ENCODE assay signal across 1 cellular context in the genomic region with DNA sequence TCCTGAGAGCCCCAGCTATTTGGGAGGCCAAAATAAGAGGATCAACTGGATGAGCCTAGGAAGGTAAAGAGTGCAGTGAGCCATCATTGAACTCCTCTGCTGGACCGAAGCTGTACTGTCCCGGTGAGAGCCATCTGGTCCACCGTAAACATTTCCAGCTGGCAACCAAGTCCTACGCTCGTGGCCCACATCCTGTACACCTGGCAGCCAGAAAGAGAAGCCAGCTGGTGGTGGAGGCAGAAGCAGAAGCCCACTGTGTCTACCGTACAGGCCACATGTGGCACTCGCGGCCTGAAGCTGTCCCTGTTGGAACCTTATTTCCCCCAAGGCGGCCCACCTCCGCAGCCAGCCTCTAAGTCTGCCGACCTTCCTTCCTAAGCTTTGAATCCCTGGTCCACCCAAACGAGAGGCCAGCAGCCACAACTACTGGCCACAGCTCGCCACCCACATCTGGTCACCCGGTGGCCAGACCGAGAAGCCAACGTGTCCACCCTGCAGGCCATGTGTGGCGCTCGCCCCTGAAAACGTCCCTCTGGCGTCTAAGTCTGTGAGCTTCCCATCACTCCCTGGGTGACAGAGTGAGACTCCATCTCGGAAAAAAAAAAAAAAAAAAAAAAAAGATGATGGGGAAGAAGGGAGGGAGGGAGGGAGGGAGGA.
TF ChIP-seq lines count a peak whose summit lies in the region.

No MANE protein-coding gene starts in this region.

TF ChIP-seq in SK-N-SH, 30 proteins besides CTCF, POLR2A, EP300 and RAD21 (continued from another document):
- TF ChIP-seq, protein P1, sequence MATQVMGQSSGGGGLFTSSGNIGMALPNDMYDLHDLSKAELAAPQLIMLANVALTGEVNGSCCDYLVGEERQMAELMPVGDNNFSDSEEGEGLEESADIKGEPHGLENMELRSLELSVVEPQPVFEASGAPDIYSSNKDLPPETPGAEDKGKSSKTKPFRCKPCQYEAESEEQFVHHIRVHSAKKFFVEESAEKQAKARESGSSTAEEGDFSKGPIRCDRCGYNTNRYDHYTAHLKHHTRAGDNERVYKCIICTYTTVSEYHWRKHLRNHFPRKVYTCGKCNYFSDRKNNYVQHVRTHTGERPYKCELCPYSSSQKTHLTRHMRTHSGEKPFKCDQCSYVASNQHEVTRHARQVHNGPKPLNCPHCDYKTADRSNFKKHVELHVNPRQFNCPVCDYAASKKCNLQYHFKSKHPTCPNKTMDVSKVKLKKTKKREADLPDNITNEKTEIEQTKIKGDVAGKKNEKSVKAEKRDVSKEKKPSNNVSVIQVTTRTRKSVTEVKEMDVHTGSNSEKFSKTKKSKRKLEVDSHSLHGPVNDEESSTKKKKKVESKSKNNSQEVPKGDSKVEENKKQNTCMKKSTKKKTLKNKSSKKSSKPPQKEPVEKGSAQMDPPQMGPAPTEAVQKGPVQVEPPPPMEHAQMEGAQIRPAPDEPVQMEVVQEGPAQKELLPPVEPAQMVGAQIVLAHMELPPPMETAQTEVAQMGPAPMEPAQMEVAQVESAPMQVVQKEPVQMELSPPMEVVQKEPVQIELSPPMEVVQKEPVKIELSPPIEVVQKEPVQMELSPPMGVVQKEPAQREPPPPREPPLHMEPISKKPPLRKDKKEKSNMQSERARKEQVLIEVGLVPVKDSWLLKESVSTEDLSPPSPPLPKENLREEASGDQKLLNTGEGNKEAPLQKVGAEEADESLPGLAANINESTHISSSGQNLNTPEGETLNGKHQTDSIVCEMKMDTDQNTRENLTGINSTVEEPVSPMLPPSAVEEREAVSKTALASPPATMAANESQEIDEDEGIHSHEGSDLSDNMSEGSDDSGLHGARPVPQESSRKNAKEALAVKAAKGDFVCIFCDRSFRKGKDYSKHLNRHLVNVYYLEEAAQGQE (IDR thresholded peaks at IDR 0.05; ENCODE audit: low read depth, low read length), result no peak
- TF ChIP-seq USF1 (IDR thresholded peaks at IDR 0.05; ENCODE audit: borderline replicate concordance, low read depth) (no peak), EZH2phosphoT487 (IDR thresholded peaks at IDR 0.05; ENCODE audit: borderline replicate concordance, low read depth) (no peak), MEF2A (IDR thresholded peaks at IDR 0.05; ENCODE audit: borderline replicate concordance, low read depth) (no peak), MAX (IDR thresholded peaks at IDR 0.05; ENCODE audit: low read depth) (no peak), CHD2 (IDR thresholded peaks at IDR 0.05; ENCODE audit: low read length, partially characterized antibody) (no peak), ZBTB33 (IDR thresholded peaks at IDR 0.05; ENCODE audit: borderline replicate concordance, low read depth) (no peak), JUND (IDR thresholded peaks at IDR 0.05) (no peak), RXRA (IDR thresholded peaks at IDR 0.05; ENCODE audit: borderline replicate concordance, low read depth) (no peak), GATA2 (CRISPR knock-in tag; IDR thresholded peaks at IDR 0.05) (no peak), MXI1 (IDR thresholded peaks at IDR 0.05; ENCODE audit: low read depth, low read length) (no peak), TEAD4 (IDR thresholded peaks at IDR 0.05; ENCODE audit: borderline replicate concordance, insufficient read depth) (no peak), SIN3A (IDR thresholded peaks at IDR 0.05; ENCODE audit: borderline replicate concordance, low read depth, low read length) (no peak), FOXM1 (IDR thresholded peaks at IDR 0.05; ENCODE audit: low read depth) (no peak)
- TF ChIP-seq, protein P2, sequence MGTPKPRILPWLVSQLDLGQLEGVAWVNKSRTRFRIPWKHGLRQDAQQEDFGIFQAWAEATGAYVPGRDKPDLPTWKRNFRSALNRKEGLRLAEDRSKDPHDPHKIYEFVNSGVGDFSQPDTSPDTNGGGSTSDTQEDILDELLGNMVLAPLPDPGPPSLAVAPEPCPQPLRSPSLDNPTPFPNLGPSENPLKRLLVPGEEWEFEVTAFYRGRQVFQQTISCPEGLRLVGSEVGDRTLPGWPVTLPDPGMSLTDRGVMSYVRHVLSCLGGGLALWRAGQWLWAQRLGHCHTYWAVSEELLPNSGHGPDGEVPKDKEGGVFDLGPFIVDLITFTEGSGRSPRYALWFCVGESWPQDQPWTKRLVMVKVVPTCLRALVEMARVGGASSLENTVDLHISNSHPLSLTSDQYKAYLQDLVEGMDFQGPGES (IDR thresholded peaks at IDR 0.05; ENCODE audit: low read depth, low read length), result no peak
